19 cellular contexts compared by ENCODE assay signal in genomic region chr2:145939949-145940348, GRCh38.
"Had no signal": no experiment of that assay in that cellular context is flagged by ENCODE, and none has a peak within 500 bp of the region (broad histone marks: within the 10 kb centered on the region; RNA-seq: fewer than 3 reads in every experiment).

No MANE protein-coding gene starts in this region.

- H3K9me3 ChIP-seq: colonic mucosa, gastrocnemius medialis had no signal

- H3K36me3 ChIP-seq: colonic mucosa, gastrocnemius medialis, heart left ventricle, left ventricle myocardium inferior, right atrium auricular region, tibial nerve had no signal

- H3K27me3 ChIP-seq: colonic mucosa, gastrocnemius medialis, heart left ventricle, right atrium auricular region, tibial nerve had no signal

- H3K4me1 ChIP-seq: colonic mucosa, gastrocnemius medialis, heart left ventricle, left ventricle myocardium inferior, right atrium auricular region, tibial nerve had no signal

- H3K27ac ChIP-seq: colonic mucosa, gastrocnemius medialis, heart left ventricle, left ventricle myocardium inferior, right atrium auricular region, tibial nerve had no signal

- H3K4me3 ChIP-seq: colonic mucosa, gastrocnemius medialis, heart left ventricle, left ventricle myocardium inferior, right atrium auricular region, tibial nerve had no signal

- DNase-seq: activated B cell treated with CpG ODN at 0.5 μM for 24 hours; activated CD4-positive, alpha-beta memory T cell treated with anti-CD3 and anti-CD28 coated beads for 36 hours; activated CD4-positive, alpha-beta T cell treated with anti-CD3 and anti-CD28 coated beads for 4 hours; activated naive CD4-positive, alpha-beta T cell; activated naive CD8-positive, alpha-beta T cell treated with anti-CD3 and anti-CD28 coated beads, Interleukin-2, amount 10 ng/mL, durations not matched to agents 7 days and 5 days; activated T-cell treated with anti-CD3 and anti-CD28 coated beads for 4 hours; amygdala; central memory CD4-positive, alpha-beta T cell; colonic mucosa; endodermal cell; erythroblast; gastrocnemius medialis; heart left ventricle; kidney glomerular epithelial cell; left ventricle myocardium inferior; occipital lobe; stimulated activated CD4-positive, alpha-beta T cell treated with anti-CD3 and anti-CD28 coated beads, Interleukin-2, amount 100 ng/mL, for 48 hours had no signal
